In the genomic region with DNA sequence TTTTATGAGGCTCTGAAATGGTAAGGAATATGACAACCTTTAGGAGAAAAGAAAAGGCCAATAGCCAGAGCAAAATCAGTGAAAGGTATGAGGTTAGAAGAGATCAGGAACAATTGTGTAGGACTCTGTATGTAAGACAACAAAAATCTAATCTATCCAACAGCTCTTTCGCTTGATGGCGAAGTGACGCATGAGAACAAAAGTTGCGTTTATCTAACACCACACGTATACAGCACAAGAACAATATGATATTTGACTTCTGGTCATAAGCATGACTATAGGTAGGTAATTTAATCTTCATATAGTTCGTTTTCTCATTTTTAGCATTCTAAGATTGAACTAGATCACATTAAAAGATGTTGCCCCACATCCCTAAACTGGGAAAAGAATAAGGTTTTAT, we compare ENCODE assay signal across 14 cellular contexts. TPM values are rescaled to one million over a fixed set of nuclear protein-coding genes. Genes with fewer than 3 reads are reported as not detected.
DNase-seq lines count a peak whose midpoint lies in the region; ATAC-seq lines count a peak whose summit lies in the region.
"Had no signal": no experiment of that assay in that cellular context is flagged by ENCODE, and none has a peak within 500 bp of the region (broad histone marks: within the 10 kb centered on the region; RNA-seq: fewer than 3 reads in every experiment).

No MANE protein-coding gene starts in this region.

- no peak overlapping the region for H3K9ac ChIP-seq in subcutaneous abdominal adipose tissue (ENCODE audit: low read length in 5 of 5)

- peaks cover 46% of the 10 kb centered on the region for H3K4me1 Mint-ChIP-seq in activated T-cell treated with anti-CD3 and anti-CD28 coated beads, Interleukin-2, amount 50 U/mL, for 72 hours (ENCODE audit: low read depth)
- peaks cover 63% of the 10 kb centered on the region for H3K4me1 Mint-ChIP-seq in activated T-helper 2 cell treated with anti-CD3 and anti-CD28 coated beads, Interferon-gamma antibody, Interleukin-2, Interleukin-4, amounts not matched to agents 10 μg/mL and 5 μg/mL and 100 μg/mL, durations not matched to agents 14 hours and 24 hours and 36 hours (ENCODE audit: low read depth)

- no peaks in the 10 kb centered on the region for H3K36me3 ChIP-seq in subcutaneous abdominal adipose tissue (ENCODE audit: control insufficient read depth in 5 of 5, insufficient read depth in 5 of 5, low read length in 5 of 5)
- H3K36me3 ChIP-seq: thyroid gland had no signal

- peak overlapping the region; percentile 91 for H3K27ac Mint-ChIP-seq in activated T-cell treated with anti-CD3 and anti-CD28 coated beads, Interleukin-2, amount 50 U/mL, for 72 hours
- H3K27ac Mint-ChIP-seq in activated T-helper 2 cell treated with anti-CD3 and anti-CD28 coated beads, Interferon-gamma antibody, Interleukin-2, Interleukin-4, amounts not matched to agents 10 μg/mL and 5 μg/mL and 100 μg/mL, durations not matched to agents 14 hours and 24 hours and 36 hours, result peak overlapping the region; percentile 93

- no peak overlapping the region for H3K4me3 ChIP-seq in subcutaneous abdominal adipose tissue (ENCODE audit: low read depth in 1 of 5, low read length in 5 of 5)
- H3K4me3 ChIP-seq: thyroid gland had no signal

- DNase-seq in activated T-cell treated with anti-CD3 and anti-CD28 coated beads, Interleukin-2, amount 50 U/mL, for 72 hours, result no peak
- no peak for DNase-seq in activated T-cell treated with anti-CD3 and anti-CD28 coated beads, Interleukin-2, amount 50 U/mL, for 1 hour
- DNase-seq in MV-4-11 (lab: John Stamatoyannopoulos, UW), result peak; percentile 45
- no peak for DNase-seq in activated T-helper 2 cell treated with anti-CD3 and anti-CD28 coated beads, Interferon-gamma antibody, Interleukin-2, Interleukin-4, amounts not matched to agents 10 μg/mL and 5 μg/mL and 100 μg/mL, durations not matched to agents 14 hours and 24 hours and 36 hours (ENCODE audit: low spot score)
- DNase-seq in T1000 (lab: John Stamatoyannopoulos, UW), result no peak
- DNase-seq in G401 (ENCODE audit: low spot score), result no peak
- DNase-seq: activated CD8-positive, alpha-beta memory T cell treated with anti-CD3 and anti-CD28 coated beads for 24 hours; anterior cingulate cortex; NCI-H2227 treated with DMSO at 0.1 percent for 48 hours; thyroid gland had no signal

- H3K27me3 Mint-ChIP-seq in activated T-cell treated with anti-CD3 and anti-CD28 coated beads, Interleukin-2, amount 50 U/mL, for 72 hours (ENCODE audit: low read depth), result no peaks in the 10 kb centered on the region
- H3K27me3 Mint-ChIP-seq in activated T-helper 2 cell treated with anti-CD3 and anti-CD28 coated beads, Interferon-gamma antibody, Interleukin-2, Interleukin-4, amounts not matched to agents 10 μg/mL and 5 μg/mL and 100 μg/mL, durations not matched to agents 14 hours and 24 hours and 36 hours (ENCODE audit: low read depth), result no peaks in the 10 kb centered on the region

- no peaks in the 10 kb centered on the region for H3K36me3 Mint-ChIP-seq in activated T-cell treated with anti-CD3 and anti-CD28 coated beads, Interleukin-2, amount 50 U/mL, for 72 hours (ENCODE audit: insufficient read depth in 2 of 2)
- peaks cover 28% of the 10 kb centered on the region for H3K36me3 Mint-ChIP-seq in activated T-helper 2 cell treated with anti-CD3 and anti-CD28 coated beads, Interferon-gamma antibody, Interleukin-2, Interleukin-4, amounts not matched to agents 10 μg/mL and 5 μg/mL and 100 μg/mL, durations not matched to agents 14 hours and 24 hours and 36 hours (ENCODE audit: low read depth)

- peaks cover 0 to 2% of the 10 kb centered on the region in 2 donors for H3K9me3 Mint-ChIP-seq in activated T-cell treated with anti-CD3 and anti-CD28 coated beads, Interleukin-2, amount 50 U/mL, for 72 hours
- no peaks in the 10 kb centered on the region for H3K9me3 Mint-ChIP-seq in activated T-helper 2 cell treated with anti-CD3 and anti-CD28 coated beads, Interferon-gamma antibody, Interleukin-2, Interleukin-4, amounts not matched to agents 10 μg/mL and 5 μg/mL and 100 μg/mL, durations not matched to agents 14 hours and 24 hours and 36 hours

- peak overlapping the region; percentile 79 to 89 for H3K4me3 Mint-ChIP-seq in activated T-cell treated with anti-CD3 and anti-CD28 coated beads, Interleukin-2, amount 50 U/mL, for 72 hours
- H3K4me3 Mint-ChIP-seq in activated T-helper 2 cell treated with anti-CD3 and anti-CD28 coated beads, Interferon-gamma antibody, Interleukin-2, Interleukin-4, amounts not matched to agents 10 μg/mL and 5 μg/mL and 100 μg/mL, durations not matched to agents 14 hours and 24 hours and 36 hours (ENCODE audit: low read depth), result peak overlapping the region; percentile 89

- H3K27me3 ChIP-seq in subcutaneous abdominal adipose tissue (ENCODE audit: control insufficient read depth in 5 of 5, insufficient read depth in 4 of 5, low read length in 5 of 5), result no peaks in the 10 kb centered on the region
- H3K27me3 ChIP-seq: thyroid gland had no signal

- H3K9me3 ChIP-seq in subcutaneous abdominal adipose tissue (ENCODE audit: control insufficient read depth in 5 of 5, low read length in 5 of 5), result no peaks in the 10 kb centered on the region
- H3K9me3 ChIP-seq: thyroid gland had no signal

- in situ Hi-C loops in G401 (cut with HindIII; ENCODE audit: low sequenced_read_pairs), result no loop called here

- peak overlapping the region; percentile 5 for H3K27ac ChIP-seq in subcutaneous abdominal adipose tissue (ENCODE audit: low read depth, low read length)
- H3K27ac ChIP-seq: thyroid gland had no signal

- no peak for ATAC-seq in activated T-cell treated with anti-CD3 and anti-CD28 coated beads, Interleukin-2, amount 50 U/mL, for 72 hours (replicated peaks in 1 of 2)
- no peak for ATAC-seq in GM18858 (IDR thresholded peaks at IDR 0.05; ENCODE audit: unreplicated experiment)
- ATAC-seq: Panc1 had no signal

- intact Hi-C loops in activated T-helper 2 cell treated with anti-CD3 and anti-CD28 coated beads, Interferon-gamma antibody, Interleukin-2, Interleukin-4, amounts not matched to agents 10 μg/mL and 5 μg/mL and 100 μg/mL, durations not matched to agents 14 hours and 24 hours and 36 hours (cut with micrococcal nuclease), result loop anchor here (5.0 to 10.0 kb wide), 3 partner anchors 34 to 487 kb away; no protein-coding TSS in a partner anchor

- H3K4me1 ChIP-seq in subcutaneous abdominal adipose tissue (ENCODE audit: control insufficient read depth in 5 of 5, insufficient read depth in 5 of 5, low read length in 5 of 5), result no peaks in the 10 kb centered on the region
- H3K4me1 ChIP-seq: thyroid gland had no signal

RNA-seq across cellular contexts. Expression of gene CLECL1, which starts 1.5 kb away (rescaled TPM):
- total RNA-seq in activated T-cell treated with anti-CD3 and anti-CD28 coated beads, Interleukin-2, amount 50 U/mL, for 72 hours, result 10 to 100 TPM; 11.5 to 13.8 TPM
- 16.8 and 17.2 TPM in 2 replicates for total RNA-seq in activated T-helper 2 cell treated with anti-CD3 and anti-CD28 coated beads, Interferon-gamma antibody, Interleukin-2, Interleukin-4, amounts not matched to agents 10 μg/mL and 5 μg/mL and 100 μg/mL, durations not matched to agents 14 hours and 24 hours and 36 hours
- not detected in 2 replicates for total RNA-seq in G401 (2014; rRNA removed; shearing (Covaris generic))
- total RNA-seq: lower leg skin, thyroid gland had no signal

RNA-seq across cellular contexts. Expression of gene CD69, which starts 29.3 kb away (rescaled TPM):
- 100 to 1,000 TPM; 126 to 158 TPM for total RNA-seq in activated T-cell treated with anti-CD3 and anti-CD28 coated beads, Interleukin-2, amount 50 U/mL, for 72 hours
- total RNA-seq in activated T-helper 2 cell treated with anti-CD3 and anti-CD28 coated beads, Interferon-gamma antibody, Interleukin-2, Interleukin-4, amounts not matched to agents 10 μg/mL and 5 μg/mL and 100 μg/mL, durations not matched to agents 14 hours and 24 hours and 36 hours, result 70.9 and 72.2 TPM in 2 replicates
- total RNA-seq in G401 (2014; rRNA removed; shearing (Covaris generic)), result not detected in 2 replicates

Comparison
In these comparisons a context has a peak if more than half of its experiments do, and no peak if none do; other contexts are left out.
1. RNA of gene CLECL1, which starts 1.5 kb away (total RNA-seq): 16.8 to 17.2 TPM in activated T-helper 2 cell treated with anti-CD3 and anti-CD28 coated beads, Interferon-gamma antibody, Interleukin-2, Interleukin-4, amounts not matched to agents 10 μg/mL and 5 μg/mL and 100 μg/mL, durations not matched to agents 14 hours and 24 hours and 36 hours and 11.5 to 13.8 TPM in activated T-cell treated with anti-CD3 and anti-CD28 coated beads, Interleukin-2, amount 50 U/mL, for 72 hours; not detected in G401; every median in the first group is over 10 times any median in the second.
2. RNA of gene CD69, which starts 29.3 kb away (total RNA-seq): 126 to 158 TPM in activated T-cell treated with anti-CD3 and anti-CD28 coated beads, Interleukin-2, amount 50 U/mL, for 72 hours and 70.9 to 72.2 TPM in activated T-helper 2 cell treated with anti-CD3 and anti-CD28 coated beads, Interferon-gamma antibody, Interleukin-2, Interleukin-4, amounts not matched to agents 10 μg/mL and 5 μg/mL and 100 μg/mL, durations not matched to agents 14 hours and 24 hours and 36 hours; not detected in G401; every median in the first group is over 10 times any median in the second.